ENCODE assay signal across 16 cellular contexts in genomic region chr13:33119886-33120543, GRCh38.
DNase-seq lines count a peak whose midpoint lies in the region; ATAC-seq and TF ChIP-seq lines count a peak whose summit lies in the region.
"Had no signal": no experiment of that assay in that cellular context is flagged by ENCODE, and none has a peak within 500 bp of the region (broad histone marks: within the 10 kb centered on the region; RNA-seq: fewer than 3 reads in every experiment).

No MANE protein-coding gene starts in this region.

- no CpG with 5 or more reads among the region's 10 CpGs for WGBS in trophoblast cell (ENCODE audit: extremely low coverage, insufficient coverage, insufficient read length)
- no CpG with 5 or more reads among the region's 10 CpGs for WGBS in neuronal stem cell (ENCODE audit: extremely low coverage in 2 of 2, insufficient read length in 2 of 2, insufficient replicate concordance in 1 of 2), 2 donors

- peaks cover 4 to 7% of the 10 kb centered on the region in 2 experiments for H3K4me1 ChIP-seq in trophoblast cell (ENCODE audit: control insufficient read depth in 1 of 2, insufficient read depth in 2 of 2, low read length in 2 of 2)
- H3K4me1 ChIP-seq in neuronal stem cell (ENCODE audit: control insufficient read depth in 2 of 2, insufficient read depth in 1 of 2, low read depth in 1 of 2, low read length in 2 of 2): peaks cover 4 to 11% of the 10 kb centered on the region in 2 donors

- H4K91ac ChIP-seq in trophoblast cell (ENCODE audit: low read depth, low read length) (no peak overlapping the region), neuronal stem cell (ENCODE audit: low read depth, low read length, poor library complexity) (no peak overlapping the region)

- H4K8ac ChIP-seq in trophoblast cell (ENCODE audit: low read depth, low read length) (no peak overlapping the region), neuronal stem cell (ENCODE audit: low read depth, low read length) (no peak overlapping the region)

- no peaks in the 10 kb centered on the region for H3K4me1 Mint-ChIP-seq in natural killer cell
- H3K4me1 Mint-ChIP-seq: activated CD4-positive, alpha-beta T cell treated with anti-CD3 and anti-CD28 coated beads for 36 hours had no signal

- H3K27me3 ChIP-seq in trophoblast cell (ENCODE audit: insufficient read depth, low read length) (no peaks in the 10 kb centered on the region), neuronal stem cell (ENCODE audit: control insufficient read depth in 3 of 3, insufficient read depth in 3 of 3, low read depth in 1 of 3, low read length in 3 of 3) (no peaks in the 10 kb centered on the region)
- H3K27me3 ChIP-seq: vagina had no signal

- H3K36me3 Mint-ChIP-seq in natural killer cell: no peaks in the 10 kb centered on the region

- no peak overlapping the region for H3K18ac ChIP-seq in trophoblast cell (ENCODE audit: low read length)
- no peak overlapping the region for H3K18ac ChIP-seq in neuronal stem cell (ENCODE audit: low read length)

- peak; percentile 31 for DNase-seq in DMS79 treated with DMSO at 0.1 percent for 48 hours (lab: John Stamatoyannopoulos, UW)
- DNase-seq in NCI-H226: peak; percentile 80
- DNase-seq in choroid plexus epithelial cell (ENCODE audit: low read depth): peak; percentile 44
- DNase-seq in trophoblast cell: peak; percentile 55 to 98
- DNase-seq in natural killer cell: no peak
- DNase-seq in SW480 (ENCODE audit: low spot score): no peak
- no peak for DNase-seq in neuronal stem cell (ENCODE audit: low spot score)
- DNase-seq: activated CD4-positive, alpha-beta T cell treated with anti-CD3 and anti-CD28 coated beads for 36 hours; foreskin melanocyte; NCI-H2107; psoas muscle; stimulated activated CD4-positive, alpha-beta T cell treated with anti-CD3 and anti-CD28 coated beads, Interleukin-1b, Interleukin-23, amount 100 ng/mL, for 48 hours; T-helper 1 cell had no signal

- H3K14ac ChIP-seq in trophoblast cell (ENCODE audit: low read length) (no peak overlapping the region), neuronal stem cell (ENCODE audit: low read length) (no peak overlapping the region)

- H3K36me3 ChIP-seq in trophoblast cell (ENCODE audit: control insufficient read depth in 1 of 2, insufficient read depth in 2 of 2, low read length in 2 of 2): peaks cover 8 to 13% of the 10 kb centered on the region in 2 experiments
- no peaks in the 10 kb centered on the region for H3K36me3 ChIP-seq in neuronal stem cell (replicated peaks in 1 of 2; ENCODE audit: control insufficient read depth in 2 of 2, insufficient read depth in 2 of 2, low read length in 2 of 2)

- H2BK120ac ChIP-seq in trophoblast cell (ENCODE audit: insufficient read depth, low read length, poor library complexity) (no peak overlapping the region), neuronal stem cell (ENCODE audit: low read depth, low read length) (no peak overlapping the region)

- H3K4me3 ChIP-seq in choroid plexus epithelial cell (ENCODE audit: low read depth, low read length) (no peak overlapping the region), trophoblast cell (ENCODE audit: low read depth, low read length) (no peak overlapping the region), neuronal stem cell (ENCODE audit: low read length in 2 of 2) (no peak overlapping the region)
- H3K4me3 ChIP-seq: psoas muscle, vagina had no signal

- no peak overlapping the region for H3K4ac ChIP-seq in trophoblast cell (ENCODE audit: low read depth, low read length)
- no peak overlapping the region for H3K4ac ChIP-seq in neuronal stem cell (ENCODE audit: low read length)

- H4K12ac ChIP-seq in trophoblast cell (ENCODE audit: low read depth, low read length): no peak overlapping the region

- no peak overlapping the region for H3K27ac ChIP-seq in trophoblast cell (ENCODE audit: low read depth, low read length)
- no peak overlapping the region for H3K27ac ChIP-seq in neuronal stem cell (replicated peaks; ENCODE audit: low read length)
- H3K27ac ChIP-seq: KMS-11, psoas muscle, vagina had no signal

- H3K9ac ChIP-seq in trophoblast cell (ENCODE audit: low read length) (no peak overlapping the region), neuronal stem cell (ENCODE audit: low read depth, low read length, poor library complexity) (no peak overlapping the region)
- H3K9ac ChIP-seq: KMS-11 had no signal

- no peak overlapping the region for H2AFZ ChIP-seq in trophoblast cell (ENCODE audit: insufficient read depth, low read length, poor library complexity)
- H2AFZ ChIP-seq in neuronal stem cell (ENCODE audit: low read length): no peak overlapping the region

- H3K4me2 ChIP-seq in trophoblast cell (ENCODE audit: low read length): no peak overlapping the region
- H3K4me2 ChIP-seq in neuronal stem cell (ENCODE audit: insufficient read depth, low read length, poor library complexity, severe bottlenecking): no peak overlapping the region
- H3K4me2 ChIP-seq: KMS-11 had no signal

- no peak overlapping the region for H2BK15ac ChIP-seq in neuronal stem cell (ENCODE audit: low read length)

- H3K27ac Mint-ChIP-seq in natural killer cell: no peak overlapping the region
- H3K27ac Mint-ChIP-seq: activated CD4-positive, alpha-beta T cell treated with anti-CD3 and anti-CD28 coated beads for 36 hours had no signal

- intact Hi-C loops in natural killer cell (cut with micrococcal nuclease): no loop called here

- H2BK12ac ChIP-seq in trophoblast cell (ENCODE audit: low read length): no peak overlapping the region
- no peak overlapping the region for H2BK12ac ChIP-seq in neuronal stem cell (ENCODE audit: low read length)

- H2AK5ac ChIP-seq in trophoblast cell (ENCODE audit: low read length) (no peak overlapping the region), neuronal stem cell (ENCODE audit: low read depth, low read length) (no peak overlapping the region)

- no peak for ATAC-seq in natural killer cell
- no peak for ATAC-seq in HG02970 (IDR thresholded peaks at IDR 0.05; ENCODE audit: low FRiP score, unreplicated experiment)
- ATAC-seq: activated CD4-positive, alpha-beta T cell treated with anti-CD3 and anti-CD28 coated beads for 36 hours; psoas muscle had no signal

- H3K9me3 ChIP-seq in trophoblast cell (ENCODE audit: insufficient read depth, low read depth, low read length) (no peaks in the 10 kb centered on the region), neuronal stem cell (replicated peaks in 1 of 2; ENCODE audit: control insufficient read depth in 2 of 2, insufficient read depth in 1 of 2, low read depth in 1 of 2, low read length in 2 of 2) (no peaks in the 10 kb centered on the region)
- H3K9me3 ChIP-seq: psoas muscle, vagina had no signal

- H2BK5ac ChIP-seq in trophoblast cell (ENCODE audit: low read depth, low read length, poor library complexity) (no peak overlapping the region), neuronal stem cell (ENCODE audit: low read length) (no peak overlapping the region)

- H3K9me3 Mint-ChIP-seq in natural killer cell: no peaks in the 10 kb centered on the region

- H3K4me3 Mint-ChIP-seq in natural killer cell: no peak overlapping the region
- H3K4me3 Mint-ChIP-seq: activated CD4-positive, alpha-beta T cell treated with anti-CD3 and anti-CD28 coated beads for 36 hours had no signal

- H3K23ac ChIP-seq in trophoblast cell (ENCODE audit: low read length): no peak overlapping the region
- no peak overlapping the region for H3K23ac ChIP-seq in neuronal stem cell (ENCODE audit: low read depth, low read length, poor library complexity)

- TF ChIP-seq CTCF in choroid plexus epithelial cell (conservative IDR thresholded peaks at IDR 0.05; ENCODE audit: low read depth, low read length) (no peak), natural killer cell (IDR thresholded peaks at IDR 0.05) (no peak)

- H3K79me1 ChIP-seq in trophoblast cell (ENCODE audit: low read length) (peaks cover 2% of the 10 kb centered on the region), neuronal stem cell (ENCODE audit: low read depth, low read length) (no peaks in the 10 kb centered on the region)

- H3K79me2 ChIP-seq in trophoblast cell (ENCODE audit: control insufficient read depth, insufficient read depth, low read length, poor library complexity): no peaks in the 10 kb centered on the region

- H3K27me3 Mint-ChIP-seq in natural killer cell (ENCODE audit: low read depth in 2 of 2): no peaks in the 10 kb centered on the region

Comparison
In these comparisons a context has a peak if more than half of its experiments do, and no peak if none do; other contexts are left out.
1. DNase-seq: peak in DMS79 treated with DMSO at 0.1 percent for 48 hours (single experiment), NCI-H226 (single experiment), choroid plexus epithelial cell (single experiment) and trophoblast cell (2 of 2); none in natural killer cell (single experiment), SW480 (single experiment) and neuronal stem cell (single experiment).